In genomic region chr10:112151640-112152039, GRCh38 we compare ENCODE assay signal across 26 cellular contexts.
"Had no signal": no experiment of that assay in that cellular context is flagged by ENCODE, and none has a peak within 500 bp of the region (broad histone marks: within the 10 kb centered on the region; RNA-seq: fewer than 3 reads in every experiment).

No MANE protein-coding gene starts in this region.

- H3K27ac ChIP-seq: coronary artery, foreskin keratinocyte, gastroesophageal sphincter, heart left ventricle, hepatocyte, neural progenitor cell, parathyroid adenoma, right lobe of liver, suprapubic skin, transverse colon, upper lobe of right lung, uterus had no signal

- H3K27me3 Mint-ChIP-seq: memory B cell; naive B cell; natural killer cell treated with Interleukin-12 subunit alpha and Interleukin-12 subunit beta and Interleukin-15 and Interleukin-18, amount 100 ng/mL, for 72 hours; progenitor cell of endocrine pancreas; stimulated activated naive B cell treated with anti-CD40 and anti-IgM and Interleukin-4, amounts not matched to agents 10 μg/mL and 1 μg/mL and 100 μg/mL, for 72 hours; stimulated activated naive CD8-positive, alpha-beta T cell treated with anti-CD3 and anti-CD28 coated beads, Interleukin-15, Interleukin-2, amounts not matched to agents 100 ng/mL and 50 ng/mL, for 24 hours had no signal

- H3K27ac Mint-ChIP-seq: memory B cell; mesothelial cell of epicardium; naive B cell; natural killer cell treated with Interleukin-12 subunit alpha and Interleukin-12 subunit beta and Interleukin-15 and Interleukin-18, amount 100 ng/mL, for 72 hours; neural progenitor cell; progenitor cell of endocrine pancreas; stimulated activated naive B cell treated with anti-CD40 and anti-IgM and Interleukin-4, amounts not matched to agents 10 μg/mL and 1 μg/mL and 100 μg/mL, for 72 hours; stimulated activated naive CD8-positive, alpha-beta T cell treated with anti-CD3 and anti-CD28 coated beads, Interleukin-15, Interleukin-2, amounts not matched to agents 100 ng/mL and 50 ng/mL, for 24 hours had no signal

- ATAC-seq: foreskin keratinocyte; gastroesophageal sphincter; heart left ventricle; mucosa of descending colon; natural killer cell treated with Interleukin-12 subunit alpha and Interleukin-12 subunit beta and Interleukin-15 and Interleukin-18, amount 100 ng/mL, for 72 hours; stimulated activated naive B cell treated with anti-CD40 and anti-IgM and Interleukin-4, amounts not matched to agents 10 μg/mL and 1 μg/mL and 100 μg/mL, for 72 hours; upper lobe of right lung had no signal

- DNase-seq: dermis blood vessel endothelial cell; effector memory CD4-positive, alpha-beta T cell; foreskin keratinocyte; heart left ventricle; kidney; mucosa of descending colon; naive B cell; right lobe of liver; small intestine; stimulated activated CD4-positive, alpha-beta T cell treated with anti-CD3 and anti-CD28 coated beads, Interleukin-15, amount 100 ng/mL, for 24 hours; stimulated activated CD4-positive, alpha-beta T cell treated with anti-CD3 and anti-CD28 coated beads, Interleukin-2, amount 100 ng/mL, for 48 hours; stimulated activated naive B cell treated with anti-CD40 and anti-IgM and Interleukin-4, amounts not matched to agents 10 μg/mL and 1 μg/mL and 100 μg/mL, for 72 hours; transverse colon; upper lobe of right lung; uterus had no signal

- H3K4me1 Mint-ChIP-seq: memory B cell; mesothelial cell of epicardium; neural progenitor cell; stimulated activated naive B cell treated with anti-CD40 and anti-IgM and Interleukin-4, amounts not matched to agents 10 μg/mL and 1 μg/mL and 100 μg/mL, for 72 hours had no signal

- H3K9me3 Mint-ChIP-seq: memory B cell; mesothelial cell of epicardium; naive B cell; natural killer cell treated with Interleukin-12 subunit alpha and Interleukin-12 subunit beta and Interleukin-15 and Interleukin-18, amount 100 ng/mL, for 72 hours; neural progenitor cell; stimulated activated naive B cell treated with anti-CD40 and anti-IgM and Interleukin-4, amounts not matched to agents 10 μg/mL and 1 μg/mL and 100 μg/mL, for 72 hours; stimulated activated naive CD8-positive, alpha-beta T cell treated with anti-CD3 and anti-CD28 coated beads, Interleukin-15, Interleukin-2, amounts not matched to agents 100 ng/mL and 50 ng/mL, for 24 hours had no signal

- H3K4me3 Mint-ChIP-seq: memory B cell; mesothelial cell of epicardium; naive B cell; natural killer cell treated with Interleukin-12 subunit alpha and Interleukin-12 subunit beta and Interleukin-15 and Interleukin-18, amount 100 ng/mL, for 72 hours; neural progenitor cell; stimulated activated naive B cell treated with anti-CD40 and anti-IgM and Interleukin-4, amounts not matched to agents 10 μg/mL and 1 μg/mL and 100 μg/mL, for 72 hours; stimulated activated naive CD8-positive, alpha-beta T cell treated with anti-CD3 and anti-CD28 coated beads, Interleukin-15, Interleukin-2, amounts not matched to agents 100 ng/mL and 50 ng/mL, for 24 hours had no signal
